ENCODE assay signal across 28 cellular contexts in the genomic region with DNA sequence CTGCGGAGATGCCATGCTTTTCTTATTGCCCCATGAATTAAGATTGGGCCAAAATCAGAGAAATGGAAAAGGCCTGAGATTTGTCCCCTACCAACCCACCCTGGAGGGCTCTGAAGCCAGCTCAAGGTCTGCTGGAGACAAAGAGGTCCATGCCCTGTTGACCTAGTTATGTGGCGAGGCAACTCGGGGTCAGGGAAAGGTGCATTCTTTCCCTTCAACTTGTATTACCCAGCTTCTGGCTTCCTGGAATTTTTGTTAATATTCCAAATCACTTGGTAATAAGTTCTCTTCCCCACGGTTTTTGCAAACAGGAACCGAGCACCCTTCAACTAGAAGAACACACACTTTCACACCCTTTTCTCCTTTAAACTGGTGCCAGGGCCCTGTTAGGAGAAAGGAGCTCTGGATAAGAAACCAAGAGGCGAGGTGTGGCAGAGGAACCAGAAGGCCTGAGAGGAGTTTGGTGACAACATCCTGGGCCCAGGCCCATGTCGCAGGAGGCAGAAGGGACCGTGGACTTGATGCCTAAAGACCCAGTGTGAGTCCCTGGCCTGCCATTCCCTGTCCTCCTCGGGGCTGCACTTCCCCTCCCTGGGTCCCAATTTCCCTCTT. TPM values are rescaled to one million over a fixed set of nuclear protein-coding genes. Genes with fewer than 3 reads are reported as not detected.
DNase-seq lines count a peak whose midpoint lies in the region; ATAC-seq, FAIRE-seq and TF ChIP-seq lines count a peak whose summit lies in the region.
"Had no signal": no experiment of that assay in that cellular context is flagged by ENCODE, and none has a peak within 500 bp of the region (broad histone marks: within the 10 kb centered on the region; RNA-seq: fewer than 3 reads in every experiment).

No MANE protein-coding gene starts in this region.

- CTCF ChIA-PET in SK-N-SH (lab: Yijun Ruan, JAX), result interaction anchor here (0.8 to 14.3 kb wide), 2 partner anchors 65 to 87 kb away, joined by 3 to 277 read pairs; partner anchors contain the start of gene GOLGA7B

- H2AFZ ChIP-seq in SK-N-SH (ENCODE audit: low read depth), result no peak overlapping the region
- H2AFZ ChIP-seq: GM23248 had no signal

- no peak overlapping the region for H3K18ac ChIP-seq in mesendoderm (ENCODE audit: low read length)

- H3K9me3 ChIP-seq in right cardiac atrium (ENCODE audit: control insufficient read depth, low read length) (no peaks in the 10 kb centered on the region), heart right ventricle (no peaks in the 10 kb centered on the region), liver (ENCODE audit: control insufficient read depth in 4 of 4, low read length in 3 of 4) (no peaks in the 10 kb centered on the region), pancreas (no peaks in the 10 kb centered on the region), SK-N-SH (no peaks in the 10 kb centered on the region)
- H3K9me3 ChIP-seq: BLaER1 treated with 17β-estradiol and CSF1 and Interleukin-3, amounts not matched to agents 10 nM and 100 nM; Caco-2; SJSA1 had no signal

- no peak overlapping the region for H3K4ac ChIP-seq in mesendoderm (ENCODE audit: low read depth, low read length)

- H2BK5ac ChIP-seq in mesendoderm (ENCODE audit: low read length), result no peak overlapping the region

- TF ChIP-seq RAD21 in liver (IDR thresholded peaks at IDR 0.05), result no peak
- no peak for TF ChIP-seq RAD21 in SK-N-SH (IDR thresholded peaks at IDR 0.05; ENCODE audit: low read length)

- no peak overlapping the region for H3K23ac ChIP-seq in mesendoderm (ENCODE audit: low read length)

- no peak overlapping the region for H2BK15ac ChIP-seq in mesendoderm (replicated peaks; ENCODE audit: low read depth)

- no peaks in the 10 kb centered on the region for H3F3A ChIP-seq in SK-N-SH (replicated peaks; ENCODE audit: insufficient read depth)

- no peaks in the 10 kb centered on the region for H3K79me1 ChIP-seq in mesendoderm (ENCODE audit: low read length)

- H3K9ac ChIP-seq in liver (ENCODE audit: low read depth in 1 of 2, low read length in 2 of 2) (no peak overlapping the region), mesendoderm (ENCODE audit: low read length) (no peak overlapping the region), SK-N-SH (no peak overlapping the region)
- H3K9ac ChIP-seq: BLaER1 treated with 17β-estradiol and CSF1 and Interleukin-3, amounts not matched to agents 10 nM and 100 nM; GM23248 had no signal

- no peak overlapping the region for H2AK5ac ChIP-seq in mesendoderm (ENCODE audit: low read length)

- POLR2A ChIA-PET in SK-N-SH (lab: Yijun Ruan, JAX), result no interaction called here

- no peak for ATAC-seq in right cardiac atrium
- no peak for ATAC-seq in heart right ventricle
- ATAC-seq in pancreas, result no peak
- ATAC-seq: CD8-positive, alpha-beta T cell; GM12878; PC-3 had no signal

- no peaks in the 10 kb centered on the region for H3K36me3 ChIP-seq in heart right ventricle
- H3K36me3 ChIP-seq in liver (ENCODE audit: control insufficient read depth in 4 of 4, insufficient read depth in 3 of 4, low read depth in 1 of 4, low read length in 3 of 4), result no peaks in the 10 kb centered on the region
- no peaks in the 10 kb centered on the region for H3K36me3 ChIP-seq in pancreas
- H3K36me3 ChIP-seq in mesendoderm (ENCODE audit: control insufficient read depth, insufficient read depth, low read length), result no peaks in the 10 kb centered on the region
- H3K36me3 ChIP-seq in SK-N-SH (replicated peaks in 1 of 2; ENCODE audit: control insufficient read depth in 1 of 2, insufficient read depth in 2 of 2, low read length in 1 of 2), result no peaks in the 10 kb centered on the region
- H3K36me3 ChIP-seq: BLaER1 treated with 17β-estradiol and CSF1 and Interleukin-3, amounts not matched to agents 10 nM and 100 nM; SJSA1 had no signal

- no peak overlapping the region for H3K4me2 ChIP-seq in mesendoderm (ENCODE audit: low read length)
- no peak overlapping the region for H3K4me2 ChIP-seq in SK-N-SH
- H3K4me2 ChIP-seq: BLaER1 treated with 17β-estradiol and CSF1 and Interleukin-3, amounts not matched to agents 10 nM and 100 nM had no signal

- H3K27me3 ChIP-seq in right cardiac atrium (ENCODE audit: control insufficient read depth, insufficient read depth) (no peaks in the 10 kb centered on the region), heart right ventricle (peaks cover 0 to 8% (median 0%) of the 10 kb centered on the region in 7 donors), liver (ENCODE audit: control insufficient read depth in 4 of 4, insufficient read depth in 4 of 4, low read length in 3 of 4) (no peaks in the 10 kb centered on the region), pancreas (no peaks in the 10 kb centered on the region), mesendoderm (ENCODE audit: insufficient read depth, low read length, poor library complexity) (no peaks in the 10 kb centered on the region), SK-N-SH (ENCODE audit: insufficient read depth) (no peaks in the 10 kb centered on the region; the same call in 1 of the 2 replicates)
- H3K27me3 ChIP-seq: BLaER1 treated with 17β-estradiol and CSF1 and Interleukin-3, amounts not matched to agents 10 nM and 100 nM; SJSA1 had no signal

- DNase-seq in right cardiac atrium (no peak), heart right ventricle (no peak), pancreas (no peak), mesendoderm (no peak), SK-N-SH (no peak)
- DNase-seq in effector CD8-positive, alpha-beta T cell (lab: John Stamatoyannopoulos, UW), result no peak
- DNase-seq: AML-193; Caco-2; CD8-positive, alpha-beta T cell; DMS79; EL; GDM1; GM23248; H7; IMR-90; KG1; MM.1S; NCI-H2029; NCI-H446; NCI-H524 treated with DMSO at 0.1 percent for 48 hours; NCI-H774; PC-3 had no signal

- TF ChIP-seq CTCF in heart right ventricle (IDR thresholded peaks at IDR 0.05), result no peak
- no peak for TF ChIP-seq CTCF in liver (IDR thresholded peaks at IDR 0.05; ENCODE audit: low read depth, low read length, missing input control)
- no peak for TF ChIP-seq CTCF in pancreas (IDR thresholded peaks at IDR 0.05)
- TF ChIP-seq CTCF in SK-N-SH (IDR thresholded peaks at IDR 0.05), result no peak

- no peak for TF ChIP-seq EP300 in SK-N-SH (IDR thresholded peaks at IDR 0.05; ENCODE audit: borderline replicate concordance in 1 of 2, low read depth in 1 of 2, low read length in 1 of 2)

- no peaks in the 10 kb centered on the region for H4K20me1 ChIP-seq in SK-N-SH (ENCODE audit: insufficient read depth)

- no peak for FAIRE-seq in pancreas (lab: Jason Lieb, UNC)
- FAIRE-seq: A204.1, GM12878 had no signal

- no peak overlapping the region for H4K8ac ChIP-seq in mesendoderm (ENCODE audit: low read depth, low read length)

- H3K79me2 ChIP-seq in mesendoderm (ENCODE audit: control insufficient read depth, insufficient read depth, low read length) (no peaks in the 10 kb centered on the region), SK-N-SH (ENCODE audit: insufficient read depth) (no peaks in the 10 kb centered on the region)

- no peak overlapping the region for H3K4me3 ChIP-seq in right cardiac atrium (ENCODE audit: low read length)
- H3K4me3 ChIP-seq in heart right ventricle, result no peak overlapping the region
- no peak overlapping the region for H3K4me3 ChIP-seq in liver (ENCODE audit: low read depth in 1 of 3, low read length in 3 of 3)
- peak overlapping the region in 2 of 4 donors; percentile 49 to 50 for H3K4me3 ChIP-seq in pancreas
- H3K4me3 ChIP-seq in mesendoderm (ENCODE audit: low read length), result no peak overlapping the region
- no peak overlapping the region for H3K4me3 ChIP-seq in SK-N-SH (ENCODE audit: low read depth in 2 of 2, low read length in 1 of 2)
- H3K4me3 ChIP-seq: BLaER1 treated with 17β-estradiol and CSF1 and Interleukin-3, amounts not matched to agents 10 nM and 100 nM; GM12878; GM23248; SJSA1 had no signal

- H2BK120ac ChIP-seq in mesendoderm (ENCODE audit: low read depth, low read length), result no peak overlapping the region

- H3K9me2 ChIP-seq in SK-N-SH, result no peaks in the 10 kb centered on the region

- no peak overlapping the region for H4K5ac ChIP-seq in mesendoderm (ENCODE audit: low read length)

- H3K56ac ChIP-seq in mesendoderm (ENCODE audit: low read length), result no peak overlapping the region

- H3K27ac ChIP-seq in right cardiac atrium (ENCODE audit: low read length) (peak overlapping the region; percentile 42), heart right ventricle (no peak overlapping the region), liver (ENCODE audit: low read depth in 1 of 2, low read length in 2 of 2) (no peak overlapping the region), pancreas (peak overlapping the region; percentile 70 to 88 (median 78)), mesendoderm (ENCODE audit: low read depth, low read length) (no peak overlapping the region), SK-N-SH (ENCODE audit: low read depth in 2 of 2, low read length in 1 of 2) (no peak overlapping the region)
- H3K27ac ChIP-seq: BLaER1 treated with 17β-estradiol and CSF1 and Interleukin-3, amounts not matched to agents 10 nM and 100 nM; GM23248; SJSA1 had no signal

- peaks cover 10% of the 10 kb centered on the region for H3K4me1 ChIP-seq in right cardiac atrium (ENCODE audit: control insufficient read depth, insufficient read depth, low read length)
- H3K4me1 ChIP-seq in heart right ventricle, result peaks cover 13 to 34% (median 26%) of the 10 kb centered on the region in 9 donors
- H3K4me1 ChIP-seq in liver (ENCODE audit: control insufficient read depth in 4 of 4, insufficient read depth in 4 of 4, low read length in 3 of 4), result peaks cover 0 to 5% (median 0%) of the 10 kb centered on the region in 4 donors
- peaks cover 37 to 55% (median 40%) of the 10 kb centered on the region in 3 donors for H3K4me1 ChIP-seq in pancreas
- H3K4me1 ChIP-seq in mesendoderm (ENCODE audit: control insufficient read depth, low read depth, low read length), result peaks cover 10% of the 10 kb centered on the region
- H3K4me1 ChIP-seq in SK-N-SH (ENCODE audit: control insufficient read depth in 1 of 2, insufficient read depth in 2 of 2, low read depth in 1 of 2, low read length in 1 of 2), result peaks cover 0 to 43% of the 10 kb centered on the region in 2 experiments; a peak in 2 of 4 replicates

- 66% methylated on average over 9 of the region's 9 CpGs for WGBS in right cardiac atrium
- 66 to 67% methylated on average over 9 of the region's 9 CpGs for WGBS in heart right ventricle, 2 donors
- WGBS in liver, result 81% methylated on average over 9 of the region's 9 CpGs
- WGBS in pancreas, 2 donors, result 32% methylated on average over 9 of the region's 9 CpGs
- WGBS in mesendoderm (ENCODE audit: extremely low coverage, insufficient coverage, low lambda C conversion rate), result no CpG with 5 or more reads among the region's 9 CpGs
- WGBS in SK-N-SH (ENCODE audit: low lambda C conversion rate), result 66% methylated on average over 9 of the region's 9 CpGs

- intact Hi-C loops in right cardiac atrium (cut with DNase I) (no loop called here), heart right ventricle (cut with DNase I) (no loop called here), pancreas (cut with DNase I) (no loop called here)

RNA-seq across cellular contexts. Expression of gene SFRP5, which starts 12.5 kb away (rescaled TPM):
- total RNA-seq in right cardiac atrium (100 to 1,000 TPM; 110 to 191 (median 168) TPM), heart right ventricle (1 to 10 TPM in 4 of 10 donors, under 1 TPM in 4, not detected in 2; 0.19 to 4.3 (median 1.0) TPM), liver (10 to 100 TPM in 1 of 2 donors, 1 to 10 TPM in 1; 3.6 to 15.1 TPM), pancreas (100 to 1,000 TPM in 1 of 6 donors, 10 to 100 TPM in 5; 59.8 to 159 (median 67.7) TPM)
- polyA plus RNA-seq in right cardiac atrium (110 TPM), heart right ventricle (1 to 10 TPM in 1 of 2 donors, under 1 TPM in 1; 0.42 to 1.9 TPM), liver (1 to 10 TPM; 3.7 to 9.2 TPM), pancreas (100 to 1,000 TPM; 148 to 180 TPM), SK-N-SH (2012; rRNA removed) (not detected in 2 replicates)
- polyA plus RNA-seq in mesendoderm (2013, experiment 1 of 2), result 0.98 TPM
- 0.90 TPM for polyA plus RNA-seq in mesendoderm (2013, experiment 2 of 2)
- polyA plus RNA-seq in SK-N-SH (2012; cell fraction: cytosol; rRNA removed), result 0.01 TPM in 1 of 2 replicates, not detected in the other
- polyA plus RNA-seq in SK-N-SH (2012; cell fraction: nucleus; rRNA removed), result not detected in 2 replicates
- total RNA-seq: GM12878, GM23248, IMR-90, PC-3, SJSA1 had no signal
- polyA plus RNA-seq: AG04450, GM12878, GM23248, IMR-90 had no signal

RNA-seq across cellular contexts. Expression of gene ZFYVE27, which starts 47.4 kb away (rescaled TPM):
- 10 to 100 TPM; 14.8 to 20.6 (median 17.7) TPM for total RNA-seq in right cardiac atrium
- polyA plus RNA-seq in right cardiac atrium, result 16.0 TPM
- total RNA-seq in heart right ventricle, result 10 to 100 TPM in 8 of 10 donors, 1 to 10 TPM in 2; 7.5 to 16.0 (median 11.8) TPM
- 10 to 100 TPM; 10.2 to 17.6 TPM for polyA plus RNA-seq in heart right ventricle
- 10 to 100 TPM; 14.6 to 25.9 TPM for total RNA-seq in liver
- polyA plus RNA-seq in liver, result 10 to 100 TPM; 10.2 to 11.6 TPM
- 10 to 100 TPM; 11.9 to 23.6 (median 14.3) TPM for total RNA-seq in pancreas
- 10 to 100 TPM; 22.3 to 34.9 TPM for polyA plus RNA-seq in pancreas
- 9.5 TPM for polyA plus RNA-seq in mesendoderm (2013, experiment 1 of 2)
- polyA plus RNA-seq in mesendoderm (2013, experiment 2 of 2), result 8.5 TPM
- 30.5 and 44.3 TPM in 2 replicates for polyA plus RNA-seq in SK-N-SH (2012; rRNA removed)
- polyA plus RNA-seq in SK-N-SH (2012; cell fraction: cytosol; rRNA removed), result 15.5 and 22.6 TPM in 2 replicates
- polyA plus RNA-seq in SK-N-SH (2012; cell fraction: nucleus; rRNA removed), result 111 and 122 TPM in 2 replicates

Comparison
In these comparisons a context has a peak if more than half of its experiments do, and no peak if none do; other contexts are left out.
1. H3K27ac ChIP-seq: peak in right cardiac atrium (single experiment) and pancreas (4 of 4); none in heart right ventricle (0 of 10), liver (0 of 2), mesendoderm (single experiment) and SK-N-SH (0 of 2).
2. RNA of gene SFRP5, which starts 12.5 kb away (polyA plus RNA-seq): 148 to 180 TPM in pancreas and 110 TPM in right cardiac atrium (single experiment); 3.7 to 9.2 TPM in liver, 0.42 to 1.9 TPM in heart right ventricle and 0.01 TPM in SK-N-SH; every median in the first group is over 10 times any median in the second.